8 cellular contexts compared by ENCODE assay signal in the genomic region with DNA sequence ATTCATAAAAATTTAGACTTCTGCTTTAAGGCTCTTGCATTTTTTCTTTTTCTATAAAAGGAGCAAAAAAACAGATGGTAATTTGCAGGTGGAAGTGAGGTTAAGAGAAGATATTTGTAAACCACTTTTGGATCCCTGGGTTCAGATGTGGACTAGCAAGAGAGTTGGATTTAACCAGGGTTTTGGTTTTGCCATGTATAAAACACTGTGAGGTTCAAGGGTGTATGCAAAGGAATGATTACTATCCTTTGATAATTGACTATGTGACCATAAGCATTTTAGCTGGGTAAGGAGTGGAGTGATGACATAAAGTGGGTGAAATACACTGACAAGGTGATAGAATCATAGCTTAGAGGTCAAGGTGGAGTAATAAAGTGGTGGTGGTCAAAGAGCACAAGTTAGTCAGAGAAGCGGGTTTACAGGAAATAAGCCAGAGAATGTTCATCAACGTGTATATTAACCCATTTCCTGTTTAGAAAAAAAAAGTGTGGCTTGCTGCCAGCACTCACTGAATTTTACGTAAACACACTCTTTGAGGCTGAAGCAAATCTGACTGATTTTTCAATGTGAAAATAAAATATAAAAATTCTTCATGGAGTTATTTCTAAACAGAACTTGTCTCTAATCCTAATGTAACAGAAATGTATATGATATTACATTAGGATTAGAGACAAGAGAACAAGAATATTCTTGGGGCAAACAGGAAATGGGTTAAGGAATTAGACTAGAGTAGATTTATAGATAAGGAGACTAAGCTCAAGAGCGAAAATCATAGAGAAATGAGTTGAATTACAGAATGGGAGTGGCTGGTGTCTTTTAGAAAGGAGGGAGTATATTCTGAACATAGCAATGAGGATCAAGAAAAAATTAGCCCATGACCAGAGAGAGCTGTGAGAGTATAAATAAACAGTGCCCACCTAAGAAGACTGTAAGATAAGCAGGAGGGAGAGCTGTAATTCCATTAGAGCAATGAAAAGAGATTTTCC.
A peak's percentile ranks its signal among the peaks of the same experiment; 100 is the strongest.
DNase-seq lines count a peak whose midpoint lies in the region; ATAC-seq and TF ChIP-seq lines count a peak whose summit lies in the region.

No MANE protein-coding gene starts in this region.

- peak overlapping the region; percentile 52 for H2AFZ ChIP-seq in SU-DHL-6 (ENCODE audit: low read depth, low read length, severe bottlenecking)

- peak overlapping the region; percentile 79 for H3K27ac ChIP-seq in SU-DHL-6 (ENCODE audit: low read depth, low read length)

- no peaks in the 10 kb centered on the region for H3K9me2 ChIP-seq in SU-DHL-6 (replicated peaks; ENCODE audit: insufficient read depth, low read length)

- no peaks in the 10 kb centered on the region for H3K36me3 ChIP-seq in SU-DHL-6 (ENCODE audit: low read length)

- no peak for TF ChIP-seq CTCF in AG04449 (IDR thresholded peaks at IDR 0.05; ENCODE audit: insufficient read depth, low read length, missing control alignments)
- no peak for TF ChIP-seq CTCF in SU-DHL-6 (IDR thresholded peaks at IDR 0.05; ENCODE audit: insufficient read depth, low read length, poor library complexity, severe bottlenecking)

- peak overlapping the region; percentile 61 for H3K4me2 ChIP-seq in SU-DHL-6 (ENCODE audit: low read depth, low read length, poor library complexity, severe bottlenecking)

- peak; percentile 19 for DNase-seq in AG04449 (ENCODE audit: low read depth, low spot score)
- DNase-seq in glomerular endothelial cell (ENCODE audit: extremely low read depth, low read depth, low spot score): peak; percentile 78
- DNase-seq in ecto neural progenitor cell (ENCODE audit: low spot score): no peak

- peak; percentile 71 for ATAC-seq in GM18520 (IDR thresholded peaks at IDR 0.05; ENCODE audit: unreplicated experiment)
- peak; percentile 84 for ATAC-seq in HG03103 (IDR thresholded peaks at IDR 0.05; ENCODE audit: low read depth, unreplicated experiment)
- no peak for ATAC-seq in HG03520 (IDR thresholded peaks at IDR 0.05; ENCODE audit: unreplicated experiment)
- no peak for ATAC-seq in HG03457 (IDR thresholded peaks at IDR 0.05; ENCODE audit: unreplicated experiment)

- no peaks in the 10 kb centered on the region for H3K27me3 ChIP-seq in SU-DHL-6 (ENCODE audit: low read length)

- 0 out of 2 replicates have a peak, but pooled peaks cover 9% of the 10 kb centered on the region for H3F3A ChIP-seq in SU-DHL-6 (ENCODE audit: insufficient read depth)

- no peaks in the 10 kb centered on the region for H3K9me3 ChIP-seq in SU-DHL-6 (ENCODE audit: insufficient read depth, low read length)

- CTCF ChIA-PET in AG04449 (lab: Yijun Ruan, JAX): interaction anchor here (1.7 kb wide), 1 partner anchor 11 kb away, joined by 4 read pairs; no protein-coding TSS in a partner anchor

- no peaks in the 10 kb centered on the region for H3K79me2 ChIP-seq in SU-DHL-6 (ENCODE audit: insufficient read depth, low read length)

- no peaks in the 10 kb centered on the region for H4K20me1 ChIP-seq in SU-DHL-6 (ENCODE audit: low read depth, low read length)

- peak overlapping the region; percentile 37 for H3K9ac ChIP-seq in SU-DHL-6 (ENCODE audit: low read length)

- POLR2A ChIA-PET in AG04449 (lab: Yijun Ruan, JAX): no interaction called here

- no peak overlapping the region for H3K4me3 ChIP-seq in AG04449 (ENCODE audit: low read depth, low read length)
- H3K4me3 ChIP-seq in SU-DHL-6 (ENCODE audit: insufficient read depth, low read length, poor library complexity, severe bottlenecking): peak overlapping the region; percentile 16

Comparison
In these comparisons a context has a peak if more than half of its experiments do, and no peak if none do; other contexts are left out.
1. ATAC-seq: peak in GM18520 (single experiment) and HG03103 (single experiment); none in HG03520 (single experiment) and HG03457 (single experiment).